In genomic region chr2:201353116-201353515, GRCh38 we compare ENCODE assay signal across 25 cellular contexts. TPM values are rescaled to one million over a fixed set of nuclear protein-coding genes. Genes with fewer than 3 reads are reported as not detected.
A peak's percentile ranks its signal among the peaks of the same experiment; 100 is the strongest.
DNase-seq lines count a peak whose midpoint lies in the region; ATAC-seq, FAIRE-seq and TF ChIP-seq lines count a peak whose summit lies in the region.
"Had no signal": no experiment of that assay in that cellular context is flagged by ENCODE, and none has a peak within 500 bp of the region (broad histone marks: within the 10 kb centered on the region; RNA-seq: fewer than 3 reads in every experiment).

No MANE protein-coding gene starts in this region.

- H3K9me3 ChIP-seq in heart right ventricle (no peaks in the 10 kb centered on the region), astrocyte (ENCODE audit: insufficient read depth, low read depth, low read length) (no peaks in the 10 kb centered on the region), tibial artery (no peaks in the 10 kb centered on the region)
- H3K9me3 ChIP-seq: A549 had no signal

- no peak overlapping the region for H2AFZ ChIP-seq in astrocyte (ENCODE audit: low read depth, low read length)

- no peaks in the 10 kb centered on the region for H3K27me3 ChIP-seq in heart right ventricle
- no peaks in the 10 kb centered on the region for H3K27me3 ChIP-seq in astrocyte (ENCODE audit: insufficient read depth, low read length)
- no peaks in the 10 kb centered on the region for H3K27me3 ChIP-seq in tibial artery
- H3K27me3 ChIP-seq: BLaER1 treated with 17β-estradiol and CSF1 and Interleukin-3, amounts not matched to agents 10 nM and 100 nM had no signal

- intact Hi-C loops in heart right ventricle (cut with DNase I) (no loop called here), left cardiac atrium (cut with DNase I) (loop anchor here in 1 of 2 donors (10.0 kb wide), 1 partner anchor 118 kb away; no protein-coding TSS in a partner anchor), tibial artery (cut with DNase I; ENCODE audit: low total_unique reads) (no loop called here), CD14-positive monocyte (cut with micrococcal nuclease) (no loop called here)

- no peak overlapping the region for H3K4me2 ChIP-seq in astrocyte (ENCODE audit: low read length)
- H3K4me2 ChIP-seq: A549; BLaER1 treated with 17β-estradiol and CSF1 and Interleukin-3, amounts not matched to agents 10 nM and 100 nM; GM23338 had no signal

- H3K27me3 Mint-ChIP-seq in astrocyte (ENCODE audit: low read depth, unreplicated experiment) (no peaks in the 10 kb centered on the region), CD14-positive monocyte (ENCODE audit: low read depth in 3 of 3) (no peaks in the 10 kb centered on the region)
- H3K27me3 Mint-ChIP-seq: B cell; CD4-positive, CD25-positive, alpha-beta regulatory T cell; CD8-positive, alpha-beta memory T cell had no signal

- ATAC-seq in heart right ventricle (no peak), left cardiac atrium (no peak), GM21390 (IDR thresholded peaks at IDR 0.05; ENCODE audit: unreplicated experiment) (no peak), GM19328 (IDR thresholded peaks at IDR 0.05; ENCODE audit: unreplicated experiment) (no peak)
- ATAC-seq: A549, GM23338 had no signal

- peak overlapping the region in 6 of 10 donors; percentile 1 to 48 (median 16) for H3K27ac ChIP-seq in heart right ventricle
- no peak overlapping the region for H3K27ac ChIP-seq in astrocyte (ENCODE audit: low read depth, low read length)
- peak overlapping the region; percentile 25 to 57 for H3K27ac ChIP-seq in tibial artery
- H3K27ac ChIP-seq: 22Rv1; A549; BLaER1 treated with 17β-estradiol and CSF1 and Interleukin-3, amounts not matched to agents 10 nM and 100 nM had no signal

- H3K79me2 ChIP-seq in astrocyte (ENCODE audit: insufficient read depth, low read length): no peaks in the 10 kb centered on the region

- H3K9me3 Mint-ChIP-seq in astrocyte (ENCODE audit: unreplicated experiment): peaks cover 4% of the 10 kb centered on the region
- H3K9me3 Mint-ChIP-seq in CD14-positive monocyte: peaks cover 0 to 2% (median 0%) of the 10 kb centered on the region in 7 donors
- H3K9me3 Mint-ChIP-seq: CD8-positive, alpha-beta memory T cell; GM23338 had no signal

- H3K27ac Mint-ChIP-seq in astrocyte (ENCODE audit: unreplicated experiment) (no peak overlapping the region), CD14-positive monocyte (peak overlapping the region in 1 of 7 donors; percentile 3)
- H3K27ac Mint-ChIP-seq: B cell; CD4-positive, CD25-positive, alpha-beta regulatory T cell; GM23338 had no signal

- WGBS in heart right ventricle, 2 donors: 64 to 65% methylated on average over 1 of the region's 1 CpG

- no peak overlapping the region for H3K4me3 Mint-ChIP-seq in astrocyte (ENCODE audit: unreplicated experiment)
- no peak overlapping the region for H3K4me3 Mint-ChIP-seq in CD14-positive monocyte
- H3K4me3 Mint-ChIP-seq: B cell; CD4-positive, CD25-positive, alpha-beta regulatory T cell; CD8-positive, alpha-beta memory T cell; GM23338 had no signal

- no peak for FAIRE-seq in astrocyte (lab: Jason Lieb, UNC)
- FAIRE-seq: A549, G401.6, GM12891, GM19239, H54, HTR-8/SVneo had no signal

- DNase-seq in heart right ventricle (no peak), left cardiac atrium (no peak), astrocyte (ENCODE audit: low read depth) (peak; percentile 9), fibroblast of peridontal ligament (ENCODE audit: extremely low read depth) (peak; percentile 81), tibial artery (no peak), CD14-positive monocyte (ENCODE audit: low spot score) (no peak)
- DNase-seq: CD4-positive, CD25-positive, alpha-beta regulatory T cell; CD8-positive, alpha-beta memory T cell; COR-L47; DMS 273 treated with DMSO at 0.1 percent for 48 hours; DMS53; DND-41; HCEC 1CT had no signal

- no peak overlapping the region for H3K9ac ChIP-seq in astrocyte (ENCODE audit: low read length)
- H3K9ac ChIP-seq: BLaER1 treated with 17β-estradiol and CSF1 and Interleukin-3, amounts not matched to agents 10 nM and 100 nM had no signal

- peaks cover 47% of the 10 kb centered on the region for H3K36me3 Mint-ChIP-seq in astrocyte (ENCODE audit: low read depth, unreplicated experiment)
- peaks cover 0 to 10% of the 10 kb centered on the region in 2 donors for H3K36me3 Mint-ChIP-seq in CD14-positive monocyte

- H3K4me1 Mint-ChIP-seq in astrocyte (ENCODE audit: low read depth, unreplicated experiment) (no peaks in the 10 kb centered on the region), CD14-positive monocyte (peaks cover 4% of the 10 kb centered on the region)

- peaks cover 0 to 34% (median 11%) of the 10 kb centered on the region in 9 donors for H3K36me3 ChIP-seq in heart right ventricle
- H3K36me3 ChIP-seq in astrocyte (ENCODE audit: insufficient read depth, low read length): no peaks in the 10 kb centered on the region
- peaks cover under 1 to 13% (median 10%) of the 10 kb centered on the region in 3 donors for H3K36me3 ChIP-seq in tibial artery

- no peak overlapping the region for H3K4me3 ChIP-seq in heart right ventricle
- H3K4me3 ChIP-seq in astrocyte (ENCODE audit: insufficient read depth, low read depth, low read length): no peak overlapping the region
- no peak overlapping the region for H3K4me3 ChIP-seq in tibial artery
- H3K4me3 ChIP-seq: A549; BLaER1 treated with 17β-estradiol and CSF1 and Interleukin-3, amounts not matched to agents 10 nM and 100 nM; GM23338 had no signal

- peaks cover 0 to 29% (median 7%) of the 10 kb centered on the region in 9 donors for H3K4me1 ChIP-seq in heart right ventricle
- H3K4me1 ChIP-seq in astrocyte (ENCODE audit: insufficient read depth, low read length): no peaks in the 10 kb centered on the region
- peaks cover 0 to 31% (median 10%) of the 10 kb centered on the region in 4 donors for H3K4me1 ChIP-seq in tibial artery
- H3K4me1 ChIP-seq: A549; BLaER1 treated with 17β-estradiol and CSF1 and Interleukin-3, amounts not matched to agents 10 nM and 100 nM had no signal

- no peaks in the 10 kb centered on the region for H4K20me1 ChIP-seq in astrocyte (ENCODE audit: insufficient read depth, low read length)
- H4K20me1 ChIP-seq: BLaER1 treated with 17β-estradiol and CSF1 and Interleukin-3, amounts not matched to agents 10 nM and 100 nM had no signal

- no peak for TF ChIP-seq CTCF in heart right ventricle (IDR thresholded peaks at IDR 0.05)
- TF ChIP-seq CTCF in astrocyte (IDR thresholded peaks at IDR 0.05; ENCODE audit: insufficient read depth, low read depth, low read length): no peak
- TF ChIP-seq CTCF in tibial artery (IDR thresholded peaks at IDR 0.05): no peak
- no peak for TF ChIP-seq CTCF in CD14-positive monocyte (IDR thresholded peaks at IDR 0.05)

RNA-seq across cellular contexts. Expression of gene FLACC1, which starts 4.0 kb away (rescaled TPM):
- total RNA-seq in heart right ventricle (10 to 100 TPM in 4 of 10 donors, 1 to 10 TPM in 6; 5.6 to 15.9 (median 8.4) TPM), left cardiac atrium (1 to 10 TPM; 4.9 to 5.7 TPM), astrocyte (1.7 and 2.2 TPM in 2 replicates)
- polyA plus RNA-seq in heart right ventricle (1 to 10 TPM in 1 of 2 donors, under 1 TPM in 1; 0.88 to 6.2 TPM), CD14-positive monocyte (under 1 TPM in 1 of 2 donors, not detected in 1; 0.16 TPM)

Comparison
In these comparisons a context has a peak if more than half of its experiments do, and no peak if none do; other contexts are left out.
1. DNase-seq: peak in astrocyte (single experiment) and fibroblast of peridontal ligament (single experiment); none in heart right ventricle (0 of 2), left cardiac atrium (single experiment), tibial artery (0 of 2) and CD14-positive monocyte (single experiment).